33 cellular contexts compared by ENCODE assay signal in the genomic region with DNA sequence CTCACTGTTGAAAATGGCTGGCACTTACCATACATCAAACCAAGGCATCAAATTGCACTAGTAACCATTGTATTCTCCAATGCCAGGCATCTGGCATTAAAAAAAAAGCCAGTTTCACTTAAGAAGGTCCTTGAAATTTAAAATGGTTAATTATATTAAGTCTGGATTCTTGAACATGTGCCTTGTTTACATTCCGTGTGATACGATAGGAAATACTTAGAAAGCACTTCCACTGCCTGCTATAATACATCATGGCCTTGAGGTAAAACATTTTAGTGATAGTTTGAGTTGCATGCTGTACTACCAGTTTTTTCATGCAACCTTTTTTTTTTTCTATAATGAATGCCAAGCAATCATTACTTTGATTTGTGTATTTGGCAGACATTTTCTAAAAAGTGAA.
A peak's percentile ranks its signal among the peaks of the same experiment; 100 is the strongest.
DNase-seq lines count a peak whose midpoint lies in the region; ATAC-seq and TF ChIP-seq lines count a peak whose summit lies in the region.
"Had no signal": no experiment of that assay in that cellular context is flagged by ENCODE, and none has a peak within 500 bp of the region (broad histone marks: within the 10 kb centered on the region; RNA-seq: fewer than 3 reads in every experiment).

No MANE protein-coding gene starts in this region.

- H3K4me3 ChIP-seq in coronary artery: no peak overlapping the region
- H3K4me3 ChIP-seq: esophagus squamous epithelium, neural progenitor cell, right atrium auricular region, testis had no signal

- no peak overlapping the region for H3K27ac ChIP-seq in coronary artery
- H3K27ac ChIP-seq: 22Rv1, brain microvascular endothelial cell, esophagus squamous epithelium, neural progenitor cell, right atrium auricular region, testis had no signal

- DNase-seq in NCI-H1092 treated with DMSO at 0.1 percent for 48 hours (lab: John Stamatoyannopoulos, UW): peak; percentile 19
- no peak for DNase-seq in NCI-H1092 (lab: John Stamatoyannopoulos, UW)
- peak; percentile 65 for DNase-seq in NCI-H1105 treated with DMSO at 0.1 percent for 48 hours (lab: John Stamatoyannopoulos, UW)
- peak; percentile 25 for DNase-seq in amniotic epithelial cell (ENCODE audit: low read depth)
- DNase-seq in iris pigment epithelial cell (ENCODE audit: low read depth): peak; percentile 48
- DNase-seq in erythroblast (lab: John Stamatoyannopoulos, UW): no peak
- DNase-seq in omental fat pad (ENCODE audit: low spot score): no peak
- DNase-seq in coronary artery (ENCODE audit: low spot score): no peak
- DNase-seq: activated CD4-positive, alpha-beta memory T cell treated with anti-CD3 and anti-CD28 coated beads for 36 hours; activated CD4-positive, alpha-beta T cell treated with anti-CD3 and anti-CD28 coated beads for 1 hour; activated T-cell treated with anti-CD3 and anti-CD28 coated beads, Interleukin-2, amount 50 U/mL, for 72 hours; brain microvascular endothelial cell; Caco-2; cerebellar nuclear complex; DMS53; esophagus squamous epithelium; GF-D8; HCEC 1CT; immature natural killer cell; Karpas-422; NCI-H187; NCI-H446 treated with DMSO at 0.1 percent for 48 hours; NK-92 treated with Interleukin-12 subunit alpha and Interleukin-12 subunit beta, amount 100 ng/mL, for 24 hours; PC-3; stimulated activated CD4-positive, alpha-beta T cell treated with anti-CD3 and anti-CD28 coated beads, Interleukin-2, amount 100 ng/mL, for 24 hours; stimulated activated naive CD8-positive, alpha-beta T cell treated with anti-CD3 and anti-CD28 coated beads, Interleukin-15, Interleukin-2, amounts not matched to agents 100 U/mL and 50 U/mL, for 24 hours; T-helper 2 cell; testis had no signal

- no peak for TF ChIP-seq CTCF in omental fat pad (IDR thresholded peaks at IDR 0.05)
- no peak for TF ChIP-seq CTCF in coronary artery (IDR thresholded peaks at IDR 0.05)

- no peak for TF ChIP-seq POLR2A in erythroblast (IDR thresholded peaks at IDR 0.05; ENCODE audit: low read length)

- ATAC-seq in omental fat pad (ENCODE audit: low FRiP score): no peak
- ATAC-seq: activated T-cell treated with anti-CD3 and anti-CD28 coated beads, Interleukin-2, amount 50 U/mL, for 72 hours; HepG2; left lobe of liver; PC-3; stimulated activated naive CD8-positive, alpha-beta T cell treated with anti-CD3 and anti-CD28 coated beads, Interleukin-15, Interleukin-2, amounts not matched to agents 100 U/mL and 50 U/mL, for 24 hours had no signal

Comparison
In these comparisons a context has a peak if more than half of its experiments do, and no peak if none do; other contexts are left out.
1. DNase-seq: peak in NCI-H1092 treated with DMSO at 0.1 percent for 48 hours (single experiment), NCI-H1105 treated with DMSO at 0.1 percent for 48 hours (single experiment), amniotic epithelial cell (single experiment) and iris pigment epithelial cell (single experiment); none in NCI-H1092 (single experiment), erythroblast (0 of 2), omental fat pad (single experiment) and coronary artery (single experiment).